7 cellular contexts compared by ENCODE assay signal in the genomic region with DNA sequence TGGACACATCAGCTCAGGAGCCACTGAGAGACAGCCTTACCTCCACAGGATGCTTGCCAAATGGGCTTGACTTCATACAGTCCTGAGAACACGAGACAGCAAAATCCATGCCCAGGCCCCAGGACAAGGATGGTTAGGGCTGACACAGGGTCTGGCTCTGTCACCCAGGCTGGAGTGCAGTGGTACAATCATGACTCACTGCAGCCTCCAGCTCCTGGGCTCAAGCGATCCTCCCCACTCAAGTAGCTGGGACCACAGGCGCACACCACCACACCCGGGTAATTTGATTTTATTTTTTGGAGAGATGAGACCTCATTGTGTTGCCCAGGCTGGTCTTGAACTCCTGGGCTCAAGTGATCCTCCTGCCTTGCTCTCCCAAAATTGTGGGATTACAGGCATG. TPM values are rescaled to one million over a fixed set of nuclear protein-coding genes. Genes with fewer than 3 reads are reported as not detected.
A peak's percentile ranks its signal among the peaks of the same experiment; 100 is the strongest.
DNase-seq lines count a peak whose midpoint lies in the region; ATAC-seq, FAIRE-seq and TF ChIP-seq lines count a peak whose summit lies in the region.
"Not testable (repeated sequence)": the region's sequence is repeated elsewhere in the genome, so short reads cannot be mapped to it uniquely, and the experiment has no call there.

No MANE protein-coding gene starts in this region.

- H3K27me3 ChIP-seq in K562 (ENCODE audit: control insufficient read depth in 2 of 2, insufficient read depth in 2 of 2, low read length in 2 of 2); right atrium auricular region; lung (ENCODE audit: control insufficient read depth, insufficient read depth); stomach: not testable (repeated sequence)

- H3K4me3 ChIP-seq in K562, right atrium auricular region, lung, stomach: not testable (repeated sequence)

- BruUV-seq in K562 (replicated peaks; lab: Mats Ljungman, UMichigan) = not testable (repeated sequence)

- FAIRE-seq in HTR-8/SVneo (lab: Jason Lieb, UNC) (peak; percentile 59), K562 (lab: Jason Lieb, UNC) (peak; percentile 37)

- CTCF ChIA-PET in activated CD8-positive, alpha-beta T cell treated with anti-CD3 and anti-CD28 coated beads, Interleukin-2, amount 10 ng/mL, durations not matched to agents 7 days and 5 days (lab: Charles Lee) = interaction anchor here (1.6 kb wide), 1 partner anchor 80 kb away, joined by 4 read pairs; no protein-coding TSS in a partner anchor
- CTCF ChIA-PET in K562 (lab: Yijun Ruan, JAX; ENCODE audit: low intra/inter-chr PET ratio) = not testable (repeated sequence)

- POLR2A ChIA-PET in activated CD8-positive, alpha-beta T cell treated with anti-CD3 and anti-CD28 coated beads, Interleukin-2, amount 10 ng/mL, durations not matched to agents 7 days and 5 days (lab: Charles Lee) = interaction anchor here (0.8 kb wide), 1 partner anchor 21 kb away, joined by 3 read pairs; no protein-coding TSS in a partner anchor
- POLR2A ChIA-PET in K562 (lab: Yijun Ruan, JAX) = interaction anchor here (0.6 kb wide), 1 partner anchor 460 kb away, joined by 4 read pairs; no protein-coding TSS in a partner anchor

- in situ Hi-C loops in K562 (cut with MboI) = not testable (repeated sequence)

- intact Hi-C loops in K562 (cut with micrococcal nuclease) = loop anchor here (5.0 to 10.0 kb wide), 2 partner anchors 156 to 289 kb away; no protein-coding TSS in a partner anchor
- intact Hi-C loops in stomach (cut with DNase I; ENCODE audit: low total_unique reads) = not testable (repeated sequence)

- not testable (repeated sequence) for TF ChIP-seq RAD21 in K562 (CRISPR knock-in tag; conservative IDR thresholded peaks at IDR 0.05 in 1 of 2, IDR thresholded peaks at IDR 0.05 in 1 of 2)

- H3K9ac ChIP-seq in K562 (ENCODE audit: insufficient read depth in 1 of 2, low read depth in 2 of 2, low read length in 2 of 2) = not testable (repeated sequence)

- not testable (repeated sequence) for H3K27ac Mint-ChIP-seq in activated CD8-positive, alpha-beta T cell treated with anti-CD3 and anti-CD28 coated beads, Interleukin-2, amount 10 ng/mL, durations not matched to agents 7 days and 5 days

- not testable (repeated sequence) for H3K4me3 Mint-ChIP-seq in activated CD8-positive, alpha-beta T cell treated with anti-CD3 and anti-CD28 coated beads, Interleukin-2, amount 10 ng/mL, durations not matched to agents 7 days and 5 days

- H3K9me1 ChIP-seq in K562 (ENCODE audit: control insufficient read depth, insufficient read depth, low read length) = not testable (repeated sequence)

- H3K4me2 ChIP-seq in K562 (ENCODE audit: insufficient read depth, low read length) = not testable (repeated sequence)

- H4K20me1 ChIP-seq in K562 (replicated peaks; ENCODE audit: control insufficient read depth, insufficient read depth, low read length) = not testable (repeated sequence)

- TF ChIP-seq CTCF in K562 (IDR thresholded peaks at IDR 0.05 in 2 of 3, conservative IDR thresholded peaks at IDR 0.05 in 1 of 3; ENCODE audit: insufficient read depth in 2 of 3, low read depth in 1 of 3, low read length in 3 of 3); right atrium auricular region (IDR thresholded peaks at IDR 0.05); lung (IDR thresholded peaks at IDR 0.05; ENCODE audit: control extremely low read depth, extremely low read depth); stomach (IDR thresholded peaks at IDR 0.05): not testable (repeated sequence)

- not testable (repeated sequence) for H3K4me1 ChIP-seq in K562 (replicated peaks in 1 of 2; ENCODE audit: control insufficient read depth in 2 of 2, insufficient read depth in 2 of 2, low read length in 2 of 2); right atrium auricular region; lung (ENCODE audit: control insufficient read depth in 2 of 2, insufficient read depth in 2 of 2, low read length in 2 of 2); stomach

- H2AFZ ChIP-seq in K562 (ENCODE audit: low read depth, low read length) = not testable (repeated sequence)

- not testable (repeated sequence) for H3K79me2 ChIP-seq in K562 (ENCODE audit: control insufficient read depth, insufficient read depth, low read length)

- H3K36me3 ChIP-seq in K562 (ENCODE audit: control insufficient read depth, insufficient read depth, low read length); right atrium auricular region; lung (ENCODE audit: control insufficient read depth in 2 of 2, insufficient read depth in 2 of 2, low read length in 2 of 2); stomach: not testable (repeated sequence)

- H3K27me3 Mint-ChIP-seq in activated CD8-positive, alpha-beta T cell treated with anti-CD3 and anti-CD28 coated beads, Interleukin-2, amount 10 ng/mL, durations not matched to agents 7 days and 5 days (ENCODE audit: low read depth) = not testable (repeated sequence)

- not testable (repeated sequence) for H3K36me3 Mint-ChIP-seq in activated CD8-positive, alpha-beta T cell treated with anti-CD3 and anti-CD28 coated beads, Interleukin-2, amount 10 ng/mL, durations not matched to agents 7 days and 5 days (ENCODE audit: low read depth)

- not testable (repeated sequence) for TF ChIP-seq EP300 in K562 (IDR thresholded peaks at IDR 0.05; ENCODE audit: low read length); stomach (IDR thresholded peaks at IDR 0.05)

- WGBS in K562 (ENCODE audit: insufficient coverage, low coverage, missing lambda C conversion rate) = no CpG with 5 or more reads among the region's 4 CpGs
- WGBS in lung, 2 donors = 82 to 86% methylated on average over 4 of the region's 4 CpGs
- 67 to 86% (median 85%) methylated on average over 4 of the region's 4 CpGs; no CpG with 5 or more reads in 1 of the 5 donors for WGBS in stomach, 5 donors

- not testable (repeated sequence) for H3K4me1 Mint-ChIP-seq in activated CD8-positive, alpha-beta T cell treated with anti-CD3 and anti-CD28 coated beads, Interleukin-2, amount 10 ng/mL, durations not matched to agents 7 days and 5 days (ENCODE audit: low read depth)

- H3K9me3 Mint-ChIP-seq in activated CD8-positive, alpha-beta T cell treated with anti-CD3 and anti-CD28 coated beads, Interleukin-2, amount 10 ng/mL, durations not matched to agents 7 days and 5 days (ENCODE audit: insufficient read depth) = not testable (repeated sequence)

- ATAC-seq in activated CD8-positive, alpha-beta T cell treated with anti-CD3 and anti-CD28 coated beads, Interleukin-2, amount 10 ng/mL, durations not matched to agents 7 days and 5 days; lung (ENCODE audit: insufficient read depth, low FRiP score): not testable (repeated sequence)
- peak; percentile 38; the same call in 2 of the 3 replicates for ATAC-seq in K562

- DNase-seq in HTR-8/SVneo (ENCODE audit: insufficient read length, low spot score); K562 (ENCODE audit: extremely low read depth in 1 of 4, low spot score in 3 of 4): not testable (repeated sequence)
- peak; percentile 13 for DNase-seq in activated CD8-positive, alpha-beta T cell treated with anti-CD3 and anti-CD28 coated beads, Interleukin-2, amount 10 ng/mL, durations not matched to agents 7 days and 5 days
- DNase-seq in ecto neural progenitor cell (ENCODE audit: low spot score) (peak; percentile 20), right atrium auricular region (ENCODE audit: low spot score) (peak; percentile 32), lung (ENCODE audit: low spot score) (peak; percentile 21), stomach (peak; percentile 8)

- not testable (repeated sequence) for H3K9me3 ChIP-seq in K562 (replicated peaks; ENCODE audit: control insufficient read depth, insufficient read depth, low read depth, low read length); right atrium auricular region; lung (ENCODE audit: control insufficient read depth in 2 of 2, insufficient read depth in 1 of 2, low read length in 1 of 2); stomach

- not testable (repeated sequence) for TF ChIP-seq POLR2A in K562 (conservative IDR thresholded peaks at IDR 0.05); stomach (IDR thresholded peaks at IDR 0.05)

- H3K27ac ChIP-seq in K562 (ENCODE audit: extremely low read depth, low read depth, low read length); right atrium auricular region; lung (ENCODE audit: low read depth in 1 of 2, low read length in 1 of 2); stomach: not testable (repeated sequence)

RNA-seq across cellular contexts. Expression of a gene that starts 21.0 kb away (rescaled TPM):
- 100 to 1,000 TPM; 180 to 191 TPM for total RNA-seq in activated CD8-positive, alpha-beta T cell treated with anti-CD3 and anti-CD28 coated beads, Interleukin-2, amount 10 ng/mL, durations not matched to agents 7 days and 5 days
- total RNA-seq in K562 (2011; cell fraction: chromatin; rRNA removed; ENCODE audit: low replicate concordance) = 47.7 and 68.4 TPM in 2 replicates
- total RNA-seq in K562 (2011; cell fraction: nucleolus; rRNA removed) = 25.8 and 28.5 TPM in 2 replicates
- 37.4 and 47.0 TPM in 2 replicates for total RNA-seq in K562 (2011; cell fraction: nucleoplasm; rRNA removed)
- total RNA-seq in K562 (2014; rRNA removed) (55.2 and 71.3 TPM in 2 replicates), K562 (2014; rRNA removed; fragmentation: Illumina TruSeq; extraction: Trizol) (68.1 and 69.1 TPM in 2 replicates), K562 (2015; rRNA removed; fragmentation: Illumina TruSeq; extraction: Trizol) (61.3 and 64.1 TPM in 2 replicates), K562 (2021) (115 and 120 TPM in 2 replicates), right atrium auricular region (10 to 100 TPM; 34.4 to 40.4 TPM), lung (10 to 100 TPM; 44.1 to 44.2 TPM), stomach (100 to 1,000 TPM in 2 of 5 donors, 10 to 100 TPM in 3; 35.3 to 207 (median 59.1) TPM)
- polyA plus RNA-seq in K562 (2011; rRNA removed) (70.6 and 98.1 TPM in 2 replicates), K562 (2014; fragmentation: Illumina TruSeq; extraction: Trizol) (129 and 145 TPM in 2 replicates), K562 (2014; fragmentation: Nextera tagmentation; extraction: Ambion mirVana) (10 to 100 TPM; 33.8 to 41.7 TPM), K562 (2014; rRNA removed) (102 and 134 TPM in 2 replicates), lung (10 to 100 TPM; 19.6 to 36.6 TPM), stomach (10 to 100 TPM; 27.3 to 57.2 (median 55.3) TPM)
- 52.3 and 59.1 TPM in 2 replicates for polyA plus RNA-seq in K562 (2011; cell fraction: cytosol; rRNA removed)
- 65.1 and 75.2 TPM in 2 replicates for polyA plus RNA-seq in K562 (2011; cell fraction: nucleus; rRNA removed)
- 73.1 and 90.3 TPM in 2 replicates for polyA plus RNA-seq in K562 (2012)
- polyA minus RNA-seq in K562 (2011; rRNA and poly(A)+ RNA removed) = 61.3 and 72.6 TPM in 2 replicates
- polyA minus RNA-seq in K562 (2011; cell fraction: cytosol; rRNA and poly(A)+ RNA removed) = 46.6 and 48.6 TPM in 2 replicates
- 20.1 and 23.3 TPM in 2 replicates for polyA minus RNA-seq in K562 (2011; cell fraction: nucleus; rRNA and poly(A)+ RNA removed)
